ENCODE assay signal across 10 cellular contexts in the genomic region with DNA sequence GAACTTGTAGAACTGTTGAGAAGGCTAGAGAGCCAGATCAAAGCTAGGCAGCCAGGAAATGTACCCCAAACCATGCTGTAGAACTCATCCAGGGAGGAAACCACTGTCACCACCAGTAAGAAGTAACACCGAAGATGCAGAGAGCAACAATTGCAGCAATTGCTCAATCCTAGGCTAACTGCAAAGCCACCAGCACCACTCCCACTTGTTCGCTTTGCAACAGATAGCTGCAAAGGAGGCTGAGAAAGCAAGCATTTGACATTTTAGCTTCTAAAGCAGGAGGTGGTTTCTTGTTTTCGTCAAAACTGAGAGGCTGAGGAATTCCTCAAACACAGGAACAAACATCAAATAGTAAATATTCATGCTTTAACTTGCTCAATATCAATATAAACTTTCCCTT. TPM values are rescaled to one million over a fixed set of nuclear protein-coding genes. Genes with fewer than 3 reads are reported as not detected.
"Had no signal": no experiment of that assay in that cellular context is flagged by ENCODE, and none has a peak within 500 bp of the region (broad histone marks: within the 10 kb centered on the region; RNA-seq: fewer than 3 reads in every experiment).

No MANE protein-coding gene starts in this region.

RNA-seq across cellular contexts. Expression of a gene that starts 1.8 kb away (rescaled TPM):
- total RNA-seq: OCI-LY7, PC-3, PC-9, Peyer's patch, Right ventricle myocardium inferior, Right ventricle myocardium superior, RPMI7951, SJCRH30, SJSA1, SK-MEL-5 had no signal
